6 cellular contexts compared by ENCODE assay signal in genomic region chr11:726278-726915, GRCh38. TPM values are rescaled to one million over a fixed set of nuclear protein-coding genes. Genes with fewer than 3 reads are reported as not detected.
DNase-seq lines count a peak whose midpoint lies in the region; ATAC-seq and TF ChIP-seq lines count a peak whose summit lies in the region.

No MANE protein-coding gene starts in this region.

- POLR2A ChIA-PET in A673 (lab: Charles Lee; ENCODE audit: low non-redundant PET) = no interaction called here

- WGBS in right cardiac atrium = 8% methylated on average over 57 of the region's 57 CpGs

- H3K4me3 ChIP-seq in KMS-11 (IDR thresholded peaks at IDR 0.05; ENCODE audit: insufficient read depth, low read depth, low read length) = no peak overlapping the region
- peak overlapping the region; percentile 17 for H3K4me3 ChIP-seq in right cardiac atrium (ENCODE audit: low read length)
- peak overlapping the region; percentile 21 to 24 for H3K4me3 ChIP-seq in tibial artery
- no peak overlapping the region for H3K4me3 ChIP-seq in A673 (ENCODE audit: low read depth, low read length, poor library complexity, severe bottlenecking)

- peak overlapping the region; percentile 67 for H2AFZ ChIP-seq in KMS-11 (ENCODE audit: low read depth)

- peak overlapping the region; percentile 47; the same call in 1 of the 2 replicates for H3K9ac ChIP-seq in KMS-11

- no peaks in the 10 kb centered on the region for H4K20me1 ChIP-seq in KMS-11 (ENCODE audit: insufficient read depth)

- no peaks in the 10 kb centered on the region for H3K36me3 ChIP-seq in KMS-11 (ENCODE audit: insufficient read depth)
- peaks cover 0 to 29% (median 0%) of the 10 kb centered on the region in 3 donors for H3K36me3 ChIP-seq in tibial artery
- H3K36me3 ChIP-seq in A673 (ENCODE audit: insufficient read depth, low read length, poor library complexity, severe bottlenecking) = no peaks in the 10 kb centered on the region

- no peak overlapping the region for H3K27ac ChIP-seq in KMS-11
- no peak overlapping the region for H3K27ac ChIP-seq in right cardiac atrium (ENCODE audit: low read length)
- H3K27ac ChIP-seq in tibial artery = peak overlapping the region; percentile 57 to 66
- H3K27ac ChIP-seq in A673 (ENCODE audit: low read depth, low read length, poor library complexity, severe bottlenecking) = no peak overlapping the region

- no peaks in the 10 kb centered on the region for H3K79me2 ChIP-seq in KMS-11 (ENCODE audit: insufficient read depth, low read depth)

- H3K27me3 ChIP-seq in KMS-11 (ENCODE audit: insufficient read depth, low read depth) = peaks cover 10% of the 10 kb centered on the region
- no peaks in the 10 kb centered on the region for H3K27me3 ChIP-seq in right cardiac atrium (ENCODE audit: control insufficient read depth, insufficient read depth)
- peaks cover 0 to 59% of the 10 kb centered on the region in 2 donors for H3K27me3 ChIP-seq in tibial artery
- H3K27me3 ChIP-seq in A673 (replicated peaks; ENCODE audit: insufficient read depth, low read depth, low read length, poor library complexity) = peaks cover 20% of the 10 kb centered on the region

- intact Hi-C loops in right cardiac atrium (cut with DNase I) = loop anchor here (2.0 to 10.0 kb wide), 4 partner anchors 62 to 174 kb away; no protein-coding TSS in a partner anchor
- intact Hi-C loops in tibial artery (cut with DNase I; ENCODE audit: low total_unique reads) = no loop called here
- intact Hi-C loops in A673 (cut with micrococcal nuclease; ENCODE audit: unreplicated experiment) = loop anchor here (10.0 kb wide), 1 partner anchor 172 kb away; no protein-coding TSS in a partner anchor

- H3K9me3 ChIP-seq in right cardiac atrium (ENCODE audit: control insufficient read depth, low read length) (no peaks in the 10 kb centered on the region), tibial artery (no peaks in the 10 kb centered on the region), A673 (ENCODE audit: low read depth, low read length, poor library complexity, severe bottlenecking) (no peaks in the 10 kb centered on the region)

- TF ChIP-seq CTCF in KMS-11 (conservative IDR thresholded peaks at IDR 0.05; ENCODE audit: low read depth, low read length) (no peak), tibial artery (IDR thresholded peaks at IDR 0.05) (no peak), A673 (conservative IDR thresholded peaks at IDR 0.05; ENCODE audit: low read depth, low read length) (no peak)

- H3K4me1 ChIP-seq in KMS-11 (ENCODE audit: low read depth, poor library complexity, severe bottlenecking) (peaks cover 64% of the 10 kb centered on the region), right cardiac atrium (ENCODE audit: control insufficient read depth, insufficient read depth, low read length) (peaks cover 2% of the 10 kb centered on the region), tibial artery (peaks cover 0 to 54% (median 39%) of the 10 kb centered on the region in 4 donors), A673 (ENCODE audit: insufficient read depth, low read length, poor library complexity, severe bottlenecking) (no peaks in the 10 kb centered on the region)

- CTCF ChIA-PET in A673 (lab: Charles Lee) = interaction anchor here (1.0 kb wide), 1 partner anchor 31 kb away, joined by 7 read pairs; the partner anchor contains the start of gene TMEM80

- ATAC-seq in right cardiac atrium = peak in 1 of 2 donors; percentile 9

- BruUV-seq in A673 (replicated peaks; lab: Mats Ljungman, UMichigan) = no TSS peak

- H3K4me2 ChIP-seq in KMS-11 = peak overlapping the region; percentile 79

- peak; percentile 35 to 46 for DNase-seq in activated CD4-positive, alpha-beta T cell treated with anti-CD3 and anti-CD28 coated beads, Interleukin-2, amount 50 U/mL, for 4 hours
- DNase-seq in right cardiac atrium (peak in 2 of 3 donors; percentile 77 to 80), tibial artery (peak in 1 of 2 donors; percentile 69), A673 (ENCODE audit: low spot score) (no peak), mesenteric fat pad (ENCODE audit: low spot score) (no peak)

RNA-seq across cellular contexts. Expression of gene EPS8L2, which starts 20.4 kb away (rescaled TPM):
- 1 to 10 TPM; 5.5 to 8.2 (median 6.3) TPM for total RNA-seq in right cardiac atrium
- polyA plus RNA-seq in right cardiac atrium = 3.1 TPM
- total RNA-seq in A673 (2021) = 0.66 and 0.90 TPM in 2 replicates
- 12.1 TPM for total RNA-seq in mesenteric fat pad

RNA-seq across cellular contexts. Expression of gene TALDO1, which starts 20.9 kb away (rescaled TPM):
- total RNA-seq in right cardiac atrium = 10 to 100 TPM; 84.7 to 99.9 (median 94.9) TPM
- 82.3 TPM for polyA plus RNA-seq in right cardiac atrium
- total RNA-seq in A673 (2021) = 173 and 175 TPM in 2 replicates
- 277 TPM for total RNA-seq in mesenteric fat pad

RNA-seq across cellular contexts. Expression of gene TMEM80, which starts 30.8 kb away (rescaled TPM):
- 10 to 100 TPM; 12.6 to 16.4 (median 14.3) TPM for total RNA-seq in right cardiac atrium
- polyA plus RNA-seq in right cardiac atrium = 17.6 TPM
- total RNA-seq in A673 (2021) = 13.6 and 17.6 TPM in 2 replicates
- total RNA-seq in mesenteric fat pad = 14.6 TPM

RNA-seq across cellular contexts. Expression of gene DEAF1, which starts 31.4 kb away (rescaled TPM):
- total RNA-seq in right cardiac atrium (10 to 100 TPM; 18.2 to 25.2 (median 22.6) TPM), A673 (2021) (56.3 and 56.7 TPM in 2 replicates), mesenteric fat pad (25.9 TPM)
- polyA plus RNA-seq in right cardiac atrium = 17.5 TPM

RNA-seq across cellular contexts. Expression of gene GATD1, which starts 50.9 kb away (rescaled TPM):
- total RNA-seq in right cardiac atrium (10 to 100 TPM; 30.0 to 34.5 (median 30.8) TPM), A673 (2021) (81.3 and 82.9 TPM in 2 replicates), mesenteric fat pad (54.1 TPM)
- 26.7 TPM for polyA plus RNA-seq in right cardiac atrium

Comparison
In these comparisons a context has a peak if more than half of its experiments do, and no peak if none do; other contexts are left out.
1. H3K27ac ChIP-seq: peak in tibial artery (2 of 2); none in KMS-11 (single experiment), right cardiac atrium (single experiment) and A673 (single experiment).
2. H3K4me3 ChIP-seq: peak in right cardiac atrium (single experiment) and tibial artery (2 of 2); none in KMS-11 (single experiment) and A673 (single experiment).
3. DNase-seq: peak in activated CD4-positive, alpha-beta T cell treated with anti-CD3 and anti-CD28 coated beads, Interleukin-2, amount 50 U/mL, for 4 hours (2 of 2) and right cardiac atrium (2 of 3); none in A673 (single experiment) and mesenteric fat pad (single experiment).